In genomic region chr5:160787247-160787646, GRCh38 we compare ENCODE assay signal across 8 cellular contexts.
DNase-seq lines count a peak whose midpoint lies in the region; TF ChIP-seq lines count a peak whose summit lies in the region.

No MANE protein-coding gene starts in this region.

- no peaks in the 10 kb centered on the region for H3K4me1 Mint-ChIP-seq in activated naive CD4-positive, alpha-beta T cell treated with anti-CD3 and anti-CD28 coated beads for 36 hours (ENCODE audit: low read depth)
- no peaks in the 10 kb centered on the region for H3K4me1 Mint-ChIP-seq in activated naive CD4-positive, alpha-beta T cell treated with anti-CD3 and anti-CD28 coated beads, Interleukin-2, amount 10 ng/mL, durations not matched to agents 7 days and 5 days

- no peak overlapping the region for H3K4me3 Mint-ChIP-seq in activated naive CD4-positive, alpha-beta T cell treated with anti-CD3 and anti-CD28 coated beads for 36 hours
- H3K4me3 Mint-ChIP-seq in activated naive CD4-positive, alpha-beta T cell treated with anti-CD3 and anti-CD28 coated beads, Interleukin-2, amount 10 ng/mL, durations not matched to agents 7 days and 5 days, result no peak overlapping the region

- H3K27ac Mint-ChIP-seq in activated naive CD4-positive, alpha-beta T cell treated with anti-CD3 and anti-CD28 coated beads for 36 hours, result no peak overlapping the region
- no peak overlapping the region for H3K27ac Mint-ChIP-seq in activated naive CD4-positive, alpha-beta T cell treated with anti-CD3 and anti-CD28 coated beads, Interleukin-2, amount 10 ng/mL, durations not matched to agents 7 days and 5 days

- TF ChIP-seq CTCF in cardiac fibroblast (IDR thresholded peaks at IDR 0.05; ENCODE audit: low read depth, low read length), result peak; percentile 6

- intact Hi-C loops in activated naive CD4-positive, alpha-beta T cell treated with anti-CD3 and anti-CD28 coated beads for 36 hours (cut with micrococcal nuclease), result loop anchor here (1.0 kb wide), 2 partner anchors 278 to 349 kb away; no protein-coding TSS in a partner anchor

- no peaks in the 10 kb centered on the region for H3K36me3 Mint-ChIP-seq in activated naive CD4-positive, alpha-beta T cell treated with anti-CD3 and anti-CD28 coated beads for 36 hours (ENCODE audit: low read depth)
- H3K36me3 Mint-ChIP-seq in activated naive CD4-positive, alpha-beta T cell treated with anti-CD3 and anti-CD28 coated beads, Interleukin-2, amount 10 ng/mL, durations not matched to agents 7 days and 5 days, result no peaks in the 10 kb centered on the region

- peaks cover 2% of the 10 kb centered on the region for H3K27me3 Mint-ChIP-seq in activated naive CD4-positive, alpha-beta T cell treated with anti-CD3 and anti-CD28 coated beads for 36 hours (ENCODE audit: low read depth)
- H3K27me3 Mint-ChIP-seq in activated naive CD4-positive, alpha-beta T cell treated with anti-CD3 and anti-CD28 coated beads, Interleukin-2, amount 10 ng/mL, durations not matched to agents 7 days and 5 days, result no peaks in the 10 kb centered on the region

- H3K4me3 ChIP-seq in cardiac fibroblast (replicated peaks in 1 of 2; ENCODE audit: low read depth in 2 of 2, low read length in 2 of 2), result no peak overlapping the region

- DNase-seq in activated naive CD4-positive, alpha-beta T cell treated with anti-CD3 and anti-CD28 coated beads for 36 hours, result peak; percentile 17
- no peak for DNase-seq in activated naive CD4-positive, alpha-beta T cell treated with anti-CD3 and anti-CD28 coated beads, Interleukin-2, amount 10 ng/mL, durations not matched to agents 7 days and 5 days
- DNase-seq in LoVo (ENCODE audit: low spot score), result peak; percentile 68
- no peak for DNase-seq in cardiac fibroblast (ENCODE audit: low read depth in 2 of 2)
- peak in 2 of 3 donors; percentile 1 to 4 for DNase-seq in stimulated activated CD4-positive, alpha-beta T cell treated with anti-CD3 and anti-CD28 coated beads, Interleukin-12 subunit alpha, Interleukin-12 subunit beta, amount 100 ng/mL, for 48 hours (ENCODE audit: low read depth in 2 of 3, low spot score in 1 of 3)
- DNase-seq in NCI-H510A (lab: John Stamatoyannopoulos, UW), result no peak
- no peak for DNase-seq in NCI-H2227 treated with DMSO at 0.1 percent for 48 hours (lab: John Stamatoyannopoulos, UW)
- DNase-seq in medulla oblongata (ENCODE audit: extremely low spot score), result no peak

- no peaks in the 10 kb centered on the region for H3K9me3 Mint-ChIP-seq in activated naive CD4-positive, alpha-beta T cell treated with anti-CD3 and anti-CD28 coated beads for 36 hours
- H3K9me3 Mint-ChIP-seq in activated naive CD4-positive, alpha-beta T cell treated with anti-CD3 and anti-CD28 coated beads, Interleukin-2, amount 10 ng/mL, durations not matched to agents 7 days and 5 days, result no peaks in the 10 kb centered on the region

- CTCF ChIA-PET in activated naive CD4-positive, alpha-beta T cell treated with anti-CD3 and anti-CD28 coated beads for 36 hours (lab: Charles Lee), result no interaction called here
- CTCF ChIA-PET in activated naive CD4-positive, alpha-beta T cell treated with anti-CD3 and anti-CD28 coated beads, Interleukin-2, amount 10 ng/mL, durations not matched to agents 7 days and 5 days (lab: Charles Lee), result interaction anchor here (0.9 to 1.5 kb wide), 2 partner anchors 345 to 348 kb away, joined by 3 to 8 read pairs; no protein-coding TSS in a partner anchor

Comparison
In these comparisons a context has a peak if more than half of its experiments do, and no peak if none do; other contexts are left out.
1. DNase-seq: peak in activated naive CD4-positive, alpha-beta T cell treated with anti-CD3 and anti-CD28 coated beads for 36 hours (single experiment), LoVo (single experiment) and stimulated activated CD4-positive, alpha-beta T cell treated with anti-CD3 and anti-CD28 coated beads, Interleukin-12 subunit alpha, Interleukin-12 subunit beta, amount 100 ng/mL, for 48 hours (2 of 3); none in activated naive CD4-positive, alpha-beta T cell treated with anti-CD3 and anti-CD28 coated beads, Interleukin-2, amount 10 ng/mL, durations not matched to agents 7 days and 5 days (single experiment), cardiac fibroblast (0 of 2), NCI-H510A (single experiment), NCI-H2227 treated with DMSO at 0.1 percent for 48 hours (single experiment) and medulla oblongata (single experiment).